7 cellular contexts compared by ENCODE assay signal in the genomic region with DNA sequence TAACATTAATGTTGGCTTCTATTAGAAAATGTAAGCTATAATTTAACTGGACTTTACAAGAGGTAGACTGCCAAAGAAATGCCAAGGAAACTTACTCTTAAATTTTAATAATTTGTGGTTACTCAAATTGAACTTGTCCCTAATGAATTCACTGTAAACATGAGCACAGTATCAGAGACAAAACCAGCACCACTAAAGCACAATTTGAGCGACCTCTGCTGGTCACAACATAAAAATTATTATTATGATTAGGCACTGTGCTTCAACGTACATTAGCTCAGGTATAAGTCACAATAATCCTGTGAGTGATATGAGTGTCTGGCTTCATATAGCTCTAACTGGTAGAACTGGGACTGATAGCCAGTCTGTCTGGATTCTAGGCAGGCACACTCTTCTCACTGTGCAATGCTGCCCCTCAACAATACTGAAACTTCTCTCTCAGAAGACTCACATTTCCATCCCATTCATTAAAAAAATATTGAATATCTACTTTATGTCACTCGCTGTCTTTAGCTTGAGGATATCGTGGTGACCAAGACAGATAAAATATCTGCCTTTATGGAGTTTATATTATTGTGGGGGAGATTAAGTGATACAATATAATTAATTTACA. TPM values are rescaled to one million over a fixed set of nuclear protein-coding genes. Genes with fewer than 3 reads are reported as not detected.
DNase-seq lines count a peak whose midpoint lies in the region; ATAC-seq and TF ChIP-seq lines count a peak whose summit lies in the region.

No MANE protein-coding gene starts in this region.

- no peak overlapping the region for H3K4me2 ChIP-seq in KMS-11

- no peaks in the 10 kb centered on the region for H3K9me3 Mint-ChIP-seq in brain

- intact Hi-C loops in left colon (cut with DNase I, micrococcal nuclease), result loop anchor here in 1 of 2 donors (5.0 kb wide), 1 partner anchor 157 kb away; no protein-coding TSS in a partner anchor

- H3K27me3 Mint-ChIP-seq in brain, result no peaks in the 10 kb centered on the region

- no peaks in the 10 kb centered on the region for H3K4me1 Mint-ChIP-seq in brain

- no peaks in the 10 kb centered on the region for H3K27me3 ChIP-seq in KMS-11 (ENCODE audit: insufficient read depth, low read depth)

- ATAC-seq in GM21528 (IDR thresholded peaks at IDR 0.05; ENCODE audit: low FRiP score, unreplicated experiment), result peak; percentile 90
- no peak for ATAC-seq in left colon

- H3K36me3 ChIP-seq in KMS-11 (ENCODE audit: insufficient read depth), result no peaks in the 10 kb centered on the region

- H3K4me3 Mint-ChIP-seq in brain, result no peak overlapping the region

- no peak overlapping the region for H3K27ac Mint-ChIP-seq in brain

- no peak overlapping the region for H3K9ac ChIP-seq in KMS-11

- DNase-seq in GM13976 (ENCODE audit: low spot score), result peak; percentile 23
- peak; percentile 67 for DNase-seq in myocyte (ENCODE audit: low read depth)
- no peak for DNase-seq in NCI-H187 treated with DMSO at 0.1 percent for 48 hours (lab: John Stamatoyannopoulos, UW)
- DNase-seq in left colon, result no peak

- H3K4me3 ChIP-seq in KMS-11 (IDR thresholded peaks at IDR 0.05; ENCODE audit: insufficient read depth, low read depth, low read length), result no peak overlapping the region

- in situ Hi-C loops in GM13976 (cut with MboI; ENCODE audit: low sequenced_read_pairs, unreplicated experiment), result loop anchor here (25.0 kb wide), 1 partner anchor 302 kb away; a partner anchor contains a TSS

- H3K79me2 ChIP-seq in KMS-11 (ENCODE audit: insufficient read depth, low read depth), result no peaks in the 10 kb centered on the region

- TF ChIP-seq CTCF in GM13976 (IDR thresholded peaks at IDR 0.05; ENCODE audit: borderline replicate concordance, control extremely low read depth, extremely low read depth, insufficient read depth, missing control alignments) (peak; percentile 39), KMS-11 (conservative IDR thresholded peaks at IDR 0.05; ENCODE audit: low read depth, low read length) (0 out of 2 replicates have a peak, but pooled peaks have one; percentile 26), brain (conservative IDR thresholded peaks at IDR 0.05) (peak; percentile 60 to 70)

- no peaks in the 10 kb centered on the region for H4K20me1 ChIP-seq in KMS-11 (ENCODE audit: insufficient read depth)

- H3K36me3 Mint-ChIP-seq in brain, result peaks cover 5% of the 10 kb centered on the region

- peaks cover 18% of the 10 kb centered on the region for H3K4me1 ChIP-seq in KMS-11 (ENCODE audit: low read depth, poor library complexity, severe bottlenecking)

- no peak overlapping the region for H3K27ac ChIP-seq in KMS-11

- no peak overlapping the region for H2AFZ ChIP-seq in KMS-11 (ENCODE audit: low read depth)

RNA-seq across cellular contexts. Expression of a gene that starts 8.0 kb away (rescaled TPM):
- 2.8 TPM for polyA plus RNA-seq in brain (ENCODE audit: insufficient read depth, low read depth, low replicate concordance)
- total RNA-seq in myocyte (8.7 and 13.5 TPM in 2 replicates), left colon (1 to 10 TPM; 7.7 to 8.6 TPM)
- polyA plus RNA-seq in myocyte (2012), result 9.2 TPM

Comparison
In these comparisons a context has a peak if more than half of its experiments do, and no peak if none do; other contexts are left out.
1. DNase-seq: peak in GM13976 (single experiment) and myocyte (single experiment); none in NCI-H187 treated with DMSO at 0.1 percent for 48 hours (single experiment) and left colon (0 of 2).
2. Peak in every context shown above with its lines, with median percentiles within 50 percentile points of each other: CTCF ChIP-seq.